In the genomic region with DNA sequence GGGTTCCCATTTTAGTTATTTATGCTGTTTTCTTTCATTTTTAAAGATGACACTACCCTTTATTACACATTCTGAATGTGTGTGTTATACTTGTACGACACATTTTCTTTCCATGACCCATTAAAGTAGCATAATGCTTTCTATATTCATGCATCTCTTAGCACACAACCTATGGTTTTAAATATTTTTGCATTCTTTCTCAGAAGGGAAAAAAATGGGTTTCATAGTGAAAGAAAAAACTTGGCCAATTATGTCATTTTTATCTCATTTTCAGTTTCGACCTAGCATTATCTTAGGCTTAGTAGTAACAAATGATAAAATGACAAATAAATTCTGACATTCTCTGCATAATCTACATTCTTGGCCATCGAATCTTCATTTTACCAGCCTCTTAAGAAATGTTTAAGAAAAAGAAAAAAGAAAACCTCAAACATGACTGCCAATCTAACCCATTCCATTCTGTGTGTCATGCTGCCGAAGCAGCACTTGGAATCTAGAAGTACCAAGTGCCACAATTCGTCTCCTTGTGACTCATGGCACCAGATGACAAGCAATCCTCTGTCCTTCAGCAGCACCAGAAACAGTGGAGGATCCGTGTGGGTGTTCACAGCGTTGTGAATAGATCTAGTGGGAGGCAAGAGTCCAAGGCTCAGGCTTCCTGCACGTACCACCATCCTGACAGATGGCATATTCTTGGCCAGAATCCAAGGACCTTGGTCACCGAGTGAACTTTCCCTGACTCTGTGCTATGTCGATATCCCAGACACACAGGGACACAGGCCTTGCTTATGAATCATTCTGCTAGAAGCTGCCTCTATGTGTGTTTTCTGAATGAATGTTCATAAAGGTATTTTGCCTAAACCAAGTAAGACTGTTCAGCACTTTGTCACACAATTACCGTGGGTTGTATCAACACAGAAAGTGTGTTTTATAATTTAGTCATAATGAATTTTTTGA, we compare ENCODE assay signal across 9 cellular contexts.
A peak's percentile ranks its signal among the peaks of the same experiment; 100 is the strongest.
DNase-seq lines count a peak whose midpoint lies in the region; ATAC-seq and TF ChIP-seq lines count a peak whose summit lies in the region.
"Had no signal": no experiment of that assay in that cellular context is flagged by ENCODE, and none has a peak within 500 bp of the region (broad histone marks: within the 10 kb centered on the region; RNA-seq: fewer than 3 reads in every experiment).

No MANE protein-coding gene starts in this region.

- H3K4me2 ChIP-seq in mammary epithelial cell (ENCODE audit: insufficient read depth, low read depth, low read length), result peak overlapping the region; percentile 74

- H3K4me1 ChIP-seq in mammary epithelial cell (ENCODE audit: insufficient read depth, low read length) (peaks cover 18% of the 10 kb centered on the region), lung (ENCODE audit: control insufficient read depth in 2 of 2, insufficient read depth in 2 of 2, low read length in 2 of 2) (no peaks in the 10 kb centered on the region)
- H3K4me1 ChIP-seq: parathyroid adenoma had no signal

- dilution Hi-C loops in mammary epithelial cell (cut with HindIII; ENCODE audit: low sequenced_read_pairs), result no loop called here

- H3K27ac ChIP-seq in mammary epithelial cell (ENCODE audit: insufficient read depth, low read depth, low read length) (peak overlapping the region; percentile 13), lung (ENCODE audit: low read depth in 1 of 2, low read length in 1 of 2) (peak overlapping the region; percentile 15 to 67)
- H3K27ac ChIP-seq: parathyroid adenoma had no signal

- in situ Hi-C loops in mammary epithelial cell (cut with MboI; ENCODE audit: low sequenced_read_pairs in 2 of 2), result loop anchor here in 1 of 2 donors (25.0 kb wide), 1 partner anchor 709 kb away; no protein-coding TSS in a partner anchor

- TF ChIP-seq CTCF in mammary epithelial cell (conservative IDR thresholded peaks at IDR 0.05 in 1 of 2, IDR thresholded peaks at IDR 0.05 in 1 of 2; ENCODE audit: extremely low read depth in 1 of 2, insufficient read depth in 1 of 2, low read depth in 1 of 2, low read length in 2 of 2) (no peak), lung (IDR thresholded peaks at IDR 0.05; ENCODE audit: control extremely low read depth, extremely low read depth) (no peak)

- peak overlapping the region; percentile 65 for H2AFZ ChIP-seq in mammary epithelial cell (ENCODE audit: low read depth, low read length)
- H2AFZ ChIP-seq: parathyroid adenoma had no signal

- BruUV-seq in mammary epithelial cell (replicated peaks; lab: Mats Ljungman, UMichigan), result no TSS peak

- H3K9ac ChIP-seq in mammary epithelial cell (ENCODE audit: insufficient read depth, low read length), result no peak overlapping the region
- H3K9ac ChIP-seq: parathyroid adenoma had no signal

- H4K20me1 ChIP-seq in mammary epithelial cell (ENCODE audit: insufficient read depth, low read length), result no peaks in the 10 kb centered on the region

- no peaks in the 10 kb centered on the region for H3K9me3 ChIP-seq in mammary epithelial cell (replicated peaks; ENCODE audit: insufficient read depth, low read length)
- no peaks in the 10 kb centered on the region for H3K9me3 ChIP-seq in lung (ENCODE audit: control insufficient read depth in 2 of 2, insufficient read depth in 1 of 2, low read length in 1 of 2)

- 14% methylated on average over 9 of the region's 11 CpGs for WGBS in mammary epithelial cell (ENCODE audit: low coverage, missing lambda C conversion rate)
- WGBS in lung, 2 donors, result 37 to 49% methylated on average over 11 of the region's 11 CpGs

- peak; percentile 50 for ATAC-seq in GM18502 (IDR thresholded peaks at IDR 0.05; ENCODE audit: poor library complexity, unreplicated experiment)
- ATAC-seq in HG02571 (IDR thresholded peaks at IDR 0.05; ENCODE audit: unreplicated experiment), result peak; percentile 75
- peak; percentile 67 for ATAC-seq in lung (ENCODE audit: insufficient read depth, low FRiP score)
- ATAC-seq in HG03571 (IDR thresholded peaks at IDR 0.05; ENCODE audit: unreplicated experiment), result no peak

- CTCF ChIA-PET in mammary epithelial cell (lab: Charles Lee; ENCODE audit: low non-redundant PET), result no interaction called here

- intact Hi-C loops in mammary epithelial cell (cut with micrococcal nuclease), result loop anchor here (2.0 to 5.0 kb wide), 2 partner anchors 162 to 269 kb away; no protein-coding TSS in a partner anchor

- DNase-seq in NCI-H2171 (lab: John Stamatoyannopoulos, UW) (peak; percentile 62), mammary epithelial cell (peak; percentile 98), lung (ENCODE audit: low spot score) (peak; percentile 51), cortex of kidney (lab: John Stamatoyannopoulos, UW) (no peak), T-helper 9 cell (no peak)

- H3K27me3 ChIP-seq in mammary epithelial cell (ENCODE audit: insufficient read depth, low read length), result no peaks in the 10 kb centered on the region
- H3K27me3 ChIP-seq in lung (ENCODE audit: control insufficient read depth, insufficient read depth), result no peaks in the 10 kb centered on the region

- H3K4me3 ChIP-seq in mammary epithelial cell (replicated peaks in 1 of 3; ENCODE audit: insufficient read depth in 1 of 3, low read depth in 2 of 3, low read length in 3 of 3) (peak overlapping the region in 1 of 3 experiments; percentile 26), lung (no peak overlapping the region)

- no peaks in the 10 kb centered on the region for H3K79me2 ChIP-seq in mammary epithelial cell (ENCODE audit: insufficient read depth, low read length)
- H3K79me2 ChIP-seq: parathyroid adenoma had no signal

- H3K36me3 ChIP-seq in mammary epithelial cell (ENCODE audit: insufficient read depth, low read length) (no peaks in the 10 kb centered on the region), lung (ENCODE audit: control insufficient read depth in 2 of 2, insufficient read depth in 2 of 2, low read length in 2 of 2) (no peaks in the 10 kb centered on the region)

Comparison
In these comparisons a context has a peak if more than half of its experiments do, and no peak if none do; other contexts are left out.
1. DNase-seq: peak in NCI-H2171 (single experiment), mammary epithelial cell (single experiment) and lung (single experiment); none in cortex of kidney (single experiment) and T-helper 9 cell (single experiment).